Comparison of ENCODE assay signal across 13 cellular contexts in the genomic region with DNA sequence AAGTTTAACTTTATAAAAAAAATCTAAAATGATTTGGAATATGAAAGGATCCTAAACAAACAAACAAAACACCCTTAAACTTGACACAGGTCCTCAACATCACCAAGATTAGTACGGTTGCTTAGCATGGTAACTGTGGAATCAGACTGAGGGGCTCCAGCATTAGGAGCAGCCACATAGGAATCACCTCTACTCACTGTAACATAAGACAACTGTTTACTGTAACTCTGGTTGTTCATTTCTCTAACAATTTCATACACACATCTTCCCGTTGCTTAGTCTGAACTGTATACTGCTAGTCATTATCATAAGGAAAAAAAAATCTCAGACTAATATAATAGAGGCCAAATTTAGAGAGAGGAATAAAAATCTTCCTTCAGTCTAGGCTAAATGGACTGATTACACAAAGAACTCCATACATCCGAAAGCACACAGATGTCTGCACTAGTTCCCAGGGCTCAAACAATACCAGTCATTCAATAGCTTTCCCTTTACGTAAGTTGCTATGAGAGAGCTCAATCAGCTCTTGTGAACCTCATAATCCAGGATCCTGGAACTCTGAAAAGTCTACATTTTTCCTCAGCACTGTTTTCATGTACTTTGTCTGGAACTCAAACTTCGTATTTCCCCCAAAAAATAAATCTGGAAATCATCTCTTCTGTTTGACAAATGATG. TPM values are rescaled to one million over a fixed set of nuclear protein-coding genes. Genes with fewer than 3 reads are reported as not detected.
DNase-seq lines count a peak whose midpoint lies in the region; ATAC-seq and TF ChIP-seq lines count a peak whose summit lies in the region.
"Had no signal": no experiment of that assay in that cellular context is flagged by ENCODE, and none has a peak within 500 bp of the region (broad histone marks: within the 10 kb centered on the region; RNA-seq: fewer than 3 reads in every experiment).

No MANE protein-coding gene starts in this region.

- no peak overlapping the region for H3K4me3 Mint-ChIP-seq in MCF 10A (ENCODE audit: unreplicated experiment)
- H3K4me3 Mint-ChIP-seq: activated CD4-positive, alpha-beta T cell treated with anti-CD3 and anti-CD28 coated beads for 36 hours had no signal

- no peak for TF ChIP-seq CTCF in breast epithelium (IDR thresholded peaks at IDR 0.05)
- no peak for TF ChIP-seq CTCF in MCF 10A (IDR thresholded peaks at IDR 0.05; ENCODE audit: unreplicated experiment)
- no peak for TF ChIP-seq CTCF in thoracic aorta (IDR thresholded peaks at IDR 0.05)

- H3K27ac Mint-ChIP-seq in MCF 10A (ENCODE audit: low read depth, unreplicated experiment), result no peak overlapping the region
- H3K27ac Mint-ChIP-seq: activated CD4-positive, alpha-beta T cell treated with anti-CD3 and anti-CD28 coated beads for 36 hours had no signal

- intact Hi-C loops in breast epithelium (cut with DNase I; ENCODE audit: low total_unique reads) (no loop called here), MCF 10A (cut with micrococcal nuclease) (no loop called here)

- H3K9me3 Mint-ChIP-seq in MCF 10A (ENCODE audit: unreplicated experiment), result peaks cover 7% of the 10 kb centered on the region

- POLR2A ChIA-PET in MCF 10A (lab: Yijun Ruan, JAX), result interaction anchor here (0.6 to 4.3 kb wide), 3 partner anchors 11 to 77 kb away, joined by 3 to 29 read pairs (median 3); a partner anchor contains a TSS

- ATAC-seq in thoracic aorta (ENCODE audit: insufficient number of reproducible peaks, low FRiP score, low read depth) (no peak), GM21447 (IDR thresholded peaks at IDR 0.05; ENCODE audit: unreplicated experiment) (no peak)
- ATAC-seq: activated CD4-positive, alpha-beta T cell treated with anti-CD3 and anti-CD28 coated beads for 36 hours had no signal

- CTCF ChIA-PET in MCF 10A (lab: Yijun Ruan, JAX), result interaction anchor here (0.6 to 2.4 kb wide), 2 partner anchors 15 to 25 kb away, joined by 3 to 7 read pairs; no protein-coding TSS in a partner anchor

- no TSS peak for BruUV-seq in MCF 10A (replicated peaks; lab: Mats Ljungman, UMichigan)

- DNase-seq in breast epithelium (ENCODE audit: low spot score in 2 of 2) (no peak), MCF 10A (ENCODE audit: unreplicated experiment) (no peak), caudate nucleus (lab: John Stamatoyannopoulos, UW) (peak in 17 of 61 donors; percentile 3 to 77 (median 28)), left kidney (ENCODE audit: low read depth, low spot score) (peak; percentile 41), thoracic aorta (ENCODE audit: low spot score) (no peak), iPS-NIHi7 (ENCODE audit: extremely low spot score) (no peak), HCEC 1CT (no peak)
- DNase-seq: activated CD4-positive, alpha-beta T cell treated with anti-CD3 and anti-CD28 coated beads for 36 hours; activated effector memory CD4-positive, alpha-beta T cell treated with anti-CD3 and anti-CD28 coated beads, Interleukin-2, amount 50 U/mL, for 16 hours; left cardiac atrium; NCI-H146; SHP77 treated with DMSO at 0.1 percent for 48 hours had no signal

- H3K36me3 Mint-ChIP-seq in MCF 10A (ENCODE audit: insufficient read depth, unreplicated experiment), result peaks cover 23% of the 10 kb centered on the region

- H3K4me1 ChIP-seq in breast epithelium (no peaks in the 10 kb centered on the region), thoracic aorta (ENCODE audit: control insufficient read depth in 1 of 2, low read depth in 2 of 2) (peaks cover 12 to 45% of the 10 kb centered on the region in 2 donors)

- H3K9me3 ChIP-seq in breast epithelium (no peaks in the 10 kb centered on the region), thoracic aorta (no peaks in the 10 kb centered on the region)

- H3K36me3 ChIP-seq in breast epithelium (no peaks in the 10 kb centered on the region), thoracic aorta (no peaks in the 10 kb centered on the region)

- H3K4me1 Mint-ChIP-seq in MCF 10A (ENCODE audit: insufficient read depth, unreplicated experiment), result peaks cover 17% of the 10 kb centered on the region

- H3K27me3 ChIP-seq in breast epithelium (no peaks in the 10 kb centered on the region), thoracic aorta (replicated peaks; ENCODE audit: insufficient read depth) (no peaks in the 10 kb centered on the region)

- no peak for TF ChIP-seq POLR2A in breast epithelium (IDR thresholded peaks at IDR 0.05)

- H3K4me3 ChIP-seq in breast epithelium (peak overlapping the region in 2 of 3 donors; percentile 7 to 26), thoracic aorta (peak overlapping the region; percentile 6)

- peak overlapping the region; percentile 57 to 68 for H3K27ac ChIP-seq in breast epithelium
- H3K27ac ChIP-seq in caudate nucleus (ENCODE audit: low read depth, low read length), result peak overlapping the region; percentile 71
- no peak overlapping the region for H3K27ac ChIP-seq in thoracic aorta

- H3K27me3 Mint-ChIP-seq in MCF 10A (ENCODE audit: insufficient read depth, unreplicated experiment), result no peaks in the 10 kb centered on the region
- H3K27me3 Mint-ChIP-seq: activated CD4-positive, alpha-beta T cell treated with anti-CD3 and anti-CD28 coated beads for 36 hours had no signal

RNA-seq across cellular contexts. Expression of a gene that starts 26.0 kb away (rescaled TPM):
- total RNA-seq in breast epithelium (10 to 100 TPM; 28.6 to 69.1 (median 52.4) TPM), MCF 10A (2022) (24.9 and 27.6 TPM in 2 replicates), thoracic aorta (10 to 100 TPM; 39.9 to 41.5 TPM)

Comparison
In these comparisons a context has a peak if more than half of its experiments do, and no peak if none do; other contexts are left out.
1. H3K27ac ChIP-seq: peak in breast epithelium (2 of 2) and caudate nucleus (single experiment); none in thoracic aorta (0 of 2).